In the genomic region with DNA sequence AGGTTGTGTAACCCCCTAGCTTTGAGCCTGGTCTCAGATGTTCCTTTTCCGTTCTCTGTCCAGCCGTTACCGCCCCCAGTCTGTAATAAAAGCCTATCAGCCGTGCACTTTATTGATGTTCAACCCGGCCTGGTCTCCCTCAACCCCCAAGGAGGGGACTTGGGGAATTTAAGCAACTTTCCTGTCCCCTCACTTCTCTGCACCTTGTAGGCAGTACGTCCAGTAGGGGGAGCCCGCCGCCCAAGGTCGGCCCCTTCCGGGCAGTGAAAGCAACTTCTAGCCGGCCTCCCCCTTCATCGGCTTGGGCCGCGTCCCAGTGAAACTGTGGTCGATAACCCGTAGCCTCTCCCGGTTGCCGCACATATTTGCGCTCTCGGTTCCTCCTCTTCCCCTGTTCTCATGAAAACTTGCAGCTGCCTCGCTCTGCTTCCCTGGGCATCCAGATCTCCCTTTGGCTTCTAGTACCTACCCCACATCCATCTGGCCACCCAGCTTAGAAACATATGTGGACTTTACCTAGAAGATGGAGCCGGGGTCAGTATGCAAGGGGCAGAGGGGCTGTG, we compare ENCODE assay signal across 8 cellular contexts. TPM values are rescaled to one million over a fixed set of nuclear protein-coding genes. Genes with fewer than 3 reads are reported as not detected.
A peak's percentile ranks its signal among the peaks of the same experiment; 100 is the strongest.
DNase-seq lines count a peak whose midpoint lies in the region; ATAC-seq and TF ChIP-seq lines count a peak whose summit lies in the region.

No MANE protein-coding gene starts in this region.

- dilution Hi-C loops in mammary epithelial cell (cut with HindIII; ENCODE audit: low sequenced_read_pairs) = no loop called here

- in situ Hi-C loops in mammary epithelial cell (cut with MboI; ENCODE audit: low sequenced_read_pairs in 2 of 2) = loop anchor here in 1 of 2 donors (10.0 kb wide), 1 partner anchor 104 kb away; a partner anchor contains a TSS

- intact Hi-C loops in mammary epithelial cell (cut with micrococcal nuclease) = loop anchor here (1.0 to 10.0 kb wide), 4 partner anchors 21 to 186 kb away; no protein-coding TSS in a partner anchor

- peaks cover 7% of the 10 kb centered on the region for H3K36me3 ChIP-seq in mammary epithelial cell (ENCODE audit: insufficient read depth, low read length)

- no peaks in the 10 kb centered on the region for H3K79me2 ChIP-seq in mammary epithelial cell (ENCODE audit: insufficient read depth, low read length)

- CTCF ChIA-PET in mammary epithelial cell (lab: Charles Lee; ENCODE audit: low non-redundant PET) = interaction anchor here (0.7 to 1.1 kb wide), 2 partner anchors 22 to 108 kb away, joined by 3 read pairs; a partner anchor contains a TSS

- H3K9me3 ChIP-seq in mammary epithelial cell (replicated peaks; ENCODE audit: insufficient read depth, low read length) = no peaks in the 10 kb centered on the region

- 4% methylated on average over 16 of the region's 22 CpGs for WGBS in mammary epithelial cell (ENCODE audit: low coverage, missing lambda C conversion rate)

- H3K9ac ChIP-seq in mammary epithelial cell (ENCODE audit: insufficient read depth, low read length) = peak overlapping the region; percentile 84

- no TSS peak for BruUV-seq in mammary epithelial cell (replicated peaks; lab: Mats Ljungman, UMichigan)

- H3K27me3 ChIP-seq in mammary epithelial cell (ENCODE audit: insufficient read depth, low read length) = no peaks in the 10 kb centered on the region

- 0 out of 2 replicates have a peak overlapping the region, but pooled peaks have one; percentile 8 for H3K4me3 ChIP-seq in WI38 (ENCODE audit: low read depth, low read length)
- H3K4me3 ChIP-seq in mammary epithelial cell (replicated peaks in 1 of 3; ENCODE audit: insufficient read depth in 1 of 3, low read depth in 2 of 3, low read length in 3 of 3) = peak overlapping the region in 1 of 3 experiments; percentile 8

- H3K4me1 ChIP-seq in mammary epithelial cell (ENCODE audit: insufficient read depth, low read length) = peaks cover 32% of the 10 kb centered on the region

- H3K27ac ChIP-seq in mammary epithelial cell (ENCODE audit: insufficient read depth, low read depth, low read length) = peak overlapping the region; percentile 85

- TF ChIP-seq CTCF in WI38 (IDR thresholded peaks at IDR 0.05; ENCODE audit: low read depth, low read length) (peak; percentile 78), mammary epithelial cell (conservative IDR thresholded peaks at IDR 0.05 in 1 of 2, IDR thresholded peaks at IDR 0.05 in 1 of 2; ENCODE audit: extremely low read depth in 1 of 2, insufficient read depth in 1 of 2, low read depth in 1 of 2, low read length in 2 of 2) (peak; percentile 83 to 93)

- ATAC-seq in HG02759 (IDR thresholded peaks at IDR 0.05; ENCODE audit: unreplicated experiment) (peak; percentile 69), HG02973 (IDR thresholded peaks at IDR 0.05; ENCODE audit: unreplicated experiment) (no peak)

- H2AFZ ChIP-seq in mammary epithelial cell (ENCODE audit: low read depth, low read length) = peak overlapping the region; percentile 82

- H3K4me2 ChIP-seq in mammary epithelial cell (ENCODE audit: insufficient read depth, low read depth, low read length) = peak overlapping the region; percentile 59

- DNase-seq in Daoy (ENCODE audit: low read depth) = peak; percentile 75
- peak; percentile 53 for DNase-seq in NCI-H2171 (lab: John Stamatoyannopoulos, UW)
- peak; percentile 86 for DNase-seq in mammary epithelial cell
- peak; percentile 79 for DNase-seq in iris pigment epithelial cell (ENCODE audit: low read depth)
- DNase-seq in smooth muscle cell of the brain vasculature (ENCODE audit: low read depth, low spot score) = peak; percentile 47

- no peaks in the 10 kb centered on the region for H4K20me1 ChIP-seq in mammary epithelial cell (ENCODE audit: insufficient read depth, low read length)

RNA-seq across cellular contexts. Expression of a gene that starts 7.9 kb away (rescaled TPM):
- total RNA-seq in Daoy (2014; rRNA removed; shearing (Covaris generic)) = 18.5 and 26.9 TPM in 2 replicates
- 10 to 100 TPM; 63.5 to 89.5 TPM for total RNA-seq in mammary epithelial cell
- polyA plus RNA-seq in mammary epithelial cell = 62.4 TPM
- polyA minus RNA-seq in mammary epithelial cell = 78.2 TPM

RNA-seq across cellular contexts. Expression of a gene that starts 8.4 kb away (rescaled TPM):
- total RNA-seq in Daoy (2014; rRNA removed; shearing (Covaris generic)) = not detected in 2 replicates
- under 1 TPM; 0.33 to 0.50 TPM for total RNA-seq in mammary epithelial cell
- 0.74 TPM for polyA plus RNA-seq in mammary epithelial cell
- polyA minus RNA-seq in mammary epithelial cell = not detected

RNA-seq across cellular contexts. Expression of a gene that starts 21.6 kb away (rescaled TPM):
- total RNA-seq in Daoy (2014; rRNA removed; shearing (Covaris generic)) = 74.2 and 93.5 TPM in 2 replicates
- total RNA-seq in mammary epithelial cell = 100 to 1,000 TPM in 1 of 2 donors, 10 to 100 TPM in 1; 35.3 to 116 TPM
- 70.6 TPM for polyA plus RNA-seq in mammary epithelial cell
- 121 TPM for polyA minus RNA-seq in mammary epithelial cell

RNA-seq across cellular contexts. Expression of a gene that starts 53.2 kb away (rescaled TPM):
- 1.5 TPM in 2 replicates for total RNA-seq in Daoy (2014; rRNA removed; shearing (Covaris generic))
- total RNA-seq in mammary epithelial cell = 10 to 100 TPM in 1 of 2 donors, 1 to 10 TPM in 1; 1.5 to 14.9 TPM
- 3.9 TPM for polyA plus RNA-seq in mammary epithelial cell
- 2.3 TPM for polyA minus RNA-seq in mammary epithelial cell
